ENCODE assay signal across 8 cellular contexts in the genomic region with DNA sequence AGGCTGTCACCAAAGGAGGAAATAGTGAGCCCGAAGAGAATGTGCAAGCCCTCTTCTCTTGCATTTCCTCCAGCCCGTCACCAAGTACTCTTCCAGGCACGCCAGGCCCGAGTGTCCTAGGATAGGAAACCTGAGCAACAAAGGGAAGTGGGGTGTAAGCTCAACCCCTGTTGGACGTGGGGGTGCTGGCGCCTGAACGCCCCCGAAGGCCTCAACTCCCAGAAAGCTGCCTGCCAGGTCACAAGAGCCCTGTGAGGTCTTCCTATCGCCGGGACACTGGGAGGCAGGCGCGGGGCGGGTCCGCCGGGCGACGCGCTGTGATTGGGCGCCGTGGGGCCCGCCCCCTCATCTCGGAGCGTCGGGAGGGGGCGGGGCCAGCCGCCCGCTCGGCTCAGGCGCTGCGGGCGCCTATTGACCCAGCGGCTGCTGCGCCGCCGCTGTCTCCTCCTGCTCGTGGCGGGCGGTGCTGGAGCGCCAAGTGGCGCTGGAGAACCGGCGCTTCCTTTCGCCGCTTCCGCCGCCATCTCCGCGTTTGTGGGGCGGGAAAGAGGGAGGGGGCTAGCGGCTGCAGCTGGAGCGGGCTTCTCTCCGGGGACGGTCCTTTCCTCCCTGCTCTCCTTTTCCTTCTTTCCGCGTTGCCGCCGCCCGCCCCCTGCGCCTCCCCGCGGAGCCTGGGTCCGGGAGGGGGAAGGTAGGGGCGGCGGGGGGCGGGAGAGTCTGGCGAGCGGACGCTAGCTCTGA. TPM values are rescaled to one million over a fixed set of nuclear protein-coding genes. Genes with fewer than 3 reads are reported as not detected.
DNase-seq lines count a peak whose midpoint lies in the region; ATAC-seq, FAIRE-seq and TF ChIP-seq lines count a peak whose summit lies in the region.

No MANE protein-coding gene starts in this region.

- H3K4me1 ChIP-seq in adipocyte (ENCODE audit: control insufficient read depth, insufficient read depth, low read length) = peaks cover 28% of the 10 kb centered on the region
- H3K4me1 ChIP-seq in heart left ventricle = peaks cover 0 to 34% (median 11%) of the 10 kb centered on the region in 12 donors

- H3K9me3 ChIP-seq in adipocyte (ENCODE audit: control insufficient read depth, low read length) (peaks cover 7% of the 10 kb centered on the region), heart left ventricle (peaks cover 0 to 14% (median 0%) of the 10 kb centered on the region in 12 donors)

- H3K27me3 ChIP-seq in adipocyte (replicated peaks; ENCODE audit: control insufficient read depth, insufficient read depth, low read length) = no peaks in the 10 kb centered on the region
- H3K27me3 ChIP-seq in heart left ventricle = no peaks in the 10 kb centered on the region

- H3K36me3 ChIP-seq in adipocyte (ENCODE audit: control insufficient read depth, insufficient read depth, low read length, severe bottlenecking) = no peaks in the 10 kb centered on the region
- H3K36me3 ChIP-seq in heart left ventricle = no peaks in the 10 kb centered on the region

- peak; percentile 75 for FAIRE-seq in GM12891 (lab: Jason Lieb, UNC)

- H3K9ac ChIP-seq in adipocyte (ENCODE audit: low read length) = peak overlapping the region; percentile 89

- DNase-seq in GM12891 (ENCODE audit: insufficient read length, low spot score) = peak; percentile 79
- DNase-seq in NCI-H1105 treated with DMSO at 0.1 percent for 48 hours (lab: John Stamatoyannopoulos, UW) = peak; percentile 59
- DNase-seq in SW 1271 (lab: John Stamatoyannopoulos, UW) = peak; percentile 74 to 88
- DNase-seq in adipocyte (ENCODE audit: low read depth) = peak; percentile 95
- peak; percentile 87 to 95 (median 89) for DNase-seq in heart left ventricle
- peak; percentile 96 for DNase-seq in posterior vena cava (ENCODE audit: low spot score)
- peak; percentile 88 for DNase-seq in ureter (ENCODE audit: low spot score)

- ATAC-seq in HG02678 (IDR thresholded peaks at IDR 0.05; ENCODE audit: unreplicated experiment) = peak; percentile 75
- peak; percentile 91 to 97 (median 96) for ATAC-seq in heart left ventricle

- TF ChIP-seq POLR2A in GM12891 (IDR thresholded peaks at IDR 0.05; ENCODE audit: low read depth, low read length) (no peak), heart left ventricle (IDR thresholded peaks at IDR 0.05) (peak; percentile 80 to 93)

- 1 to 5% (median 1%) methylated on average over 8 to 67 of the region's 68 CpGs for WGBS in heart left ventricle, 4 donors

- TF ChIP-seq CTCF in heart left ventricle (IDR thresholded peaks at IDR 0.05) = peak in 2 of 12 donors; percentile 4 to 25

- intact Hi-C loops in heart left ventricle (cut with DNase I) = loop anchor here in 1 of 10 donors (10.0 kb wide), 2 partner anchors 204 to 944 kb away; a partner anchor contains a TSS
- intact Hi-C loops in posterior vena cava (cut with DNase I) = no loop called here

- peak overlapping the region; percentile 86 to 99 (median 95) for H3K27ac ChIP-seq in heart left ventricle

- peak overlapping the region; percentile 96 for H3K4me3 ChIP-seq in adipocyte (ENCODE audit: low read length)
- peak overlapping the region; percentile 62 to 98 (median 88) for H3K4me3 ChIP-seq in heart left ventricle

TF ChIP-seq in GM12891, 5 proteins besides CTCF, POLR2A, EP300 and RAD21:
- 0 out of 2 replicates have a peak, but pooled peaks have one; percentile 34 for TF ChIP-seq TAF1 (IDR thresholded peaks at IDR 0.05; ENCODE audit: low read depth, low read length)
- no peak for TF ChIP-seq POLR2AphosphoS5 (IDR thresholded peaks at IDR 0.05; ENCODE audit: low read depth, low read length)

RNA-seq across cellular contexts. Expression of a gene that starts 0.6 kb away (rescaled TPM):
- polyA plus RNA-seq in GM12891 (2012; ENCODE audit: low read depth, missing spikeins) = 0.46 TPM
- total RNA-seq in heart left ventricle (10 to 100 TPM in 2 of 9 donors, 1 to 10 TPM in 7; 5.9 to 22.9 (median 8.5) TPM), posterior vena cava (10 to 100 TPM; 43.9 to 44.5 TPM), ureter (56.9 TPM)
- polyA plus RNA-seq in heart left ventricle = 1 to 10 TPM; 2.0 to 5.1 TPM

Comparison
In these comparisons a context has a peak if more than half of its experiments do, and no peak if none do; other contexts are left out.
1. Peak in every context shown above with its lines: DNase-seq, ATAC-seq, H3K4me3 ChIP-seq and H3K27ac ChIP-seq.